21 cellular contexts compared by ENCODE assay signal in genomic region chr14:92673601-92674000, GRCh38.
DNase-seq lines count a peak whose midpoint lies in the region; ATAC-seq and TF ChIP-seq lines count a peak whose summit lies in the region.
"Had no signal": no experiment of that assay in that cellular context is flagged by ENCODE, and none has a peak within 500 bp of the region (broad histone marks: within the 10 kb centered on the region; RNA-seq: fewer than 3 reads in every experiment).

No MANE protein-coding gene starts in this region.

- H4K91ac ChIP-seq in trophoblast cell (ENCODE audit: low read depth, low read length): no peak overlapping the region

- H3K14ac ChIP-seq in trophoblast cell (ENCODE audit: low read length): no peak overlapping the region

- H3K4me1 ChIP-seq in sigmoid colon: peaks cover 0 to 7% (median 3%) of the 10 kb centered on the region in 4 donors
- H3K4me1 ChIP-seq in trophoblast cell (ENCODE audit: control insufficient read depth in 1 of 2, insufficient read depth in 2 of 2, low read length in 2 of 2): no peaks in the 10 kb centered on the region

- H3K9me3 ChIP-seq in sigmoid colon: no peaks in the 10 kb centered on the region
- no peaks in the 10 kb centered on the region for H3K9me3 ChIP-seq in trophoblast cell (ENCODE audit: insufficient read depth, low read depth, low read length)
- H3K9me3 ChIP-seq: A549 had no signal

- H3K4me3 Mint-ChIP-seq in activated T-cell treated with anti-CD3 and anti-CD28 coated beads, Interleukin-2, amount 50 U/mL, for 24 hours: no peak overlapping the region
- H3K4me3 Mint-ChIP-seq in activated T-cell treated with anti-CD3 and anti-CD28 coated beads, Interleukin-2, amount 50 U/mL, for 4 hours: no peak overlapping the region
- no peak overlapping the region for H3K4me3 Mint-ChIP-seq in dendritic cell treated with granulocyte-macrophage colony-stimulating factor and Interleukin-4, amounts not matched to agents 40 ng/mL and 50 ng/mL, for 4 days
- H3K4me3 Mint-ChIP-seq: IgD-negative memory B cell had no signal

- H3K27me3 ChIP-seq in HL-60 (ENCODE audit: insufficient read depth, poor library complexity, severe bottlenecking) (no peaks in the 10 kb centered on the region), sigmoid colon (no peaks in the 10 kb centered on the region), trophoblast cell (ENCODE audit: insufficient read depth, low read length) (no peaks in the 10 kb centered on the region)

- H3K36me3 ChIP-seq in sigmoid colon: peaks cover 2 to 40% (median 24%) of the 10 kb centered on the region in 4 donors
- H3K36me3 ChIP-seq in trophoblast cell (ENCODE audit: control insufficient read depth in 1 of 2, insufficient read depth in 2 of 2, low read length in 2 of 2): peaks cover 17% of the 10 kb centered on the region in 2 experiments

- no peak overlapping the region for H3K4ac ChIP-seq in trophoblast cell (ENCODE audit: low read depth, low read length)

- H3K4me3 ChIP-seq in HL-60 (replicated peaks; ENCODE audit: insufficient read depth, low read length) (no peak overlapping the region), sigmoid colon (no peak overlapping the region), trophoblast cell (ENCODE audit: low read depth, low read length) (no peak overlapping the region)
- H3K4me3 ChIP-seq: A549, GM23248 had no signal

- H3K36me3 Mint-ChIP-seq in activated T-cell treated with anti-CD3 and anti-CD28 coated beads, Interleukin-2, amount 50 U/mL, for 24 hours (ENCODE audit: low read depth): peaks cover 83% of the 10 kb centered on the region
- peaks cover 38% of the 10 kb centered on the region for H3K36me3 Mint-ChIP-seq in activated T-cell treated with anti-CD3 and anti-CD28 coated beads, Interleukin-2, amount 50 U/mL, for 4 hours (ENCODE audit: insufficient read depth)
- peaks cover 95% of the 10 kb centered on the region for H3K36me3 Mint-ChIP-seq in dendritic cell treated with granulocyte-macrophage colony-stimulating factor and Interleukin-4, amounts not matched to agents 40 ng/mL and 50 ng/mL, for 4 days (ENCODE audit: low read depth)

- H3K9ac ChIP-seq in trophoblast cell (ENCODE audit: low read length): no peak overlapping the region
- H3K9ac ChIP-seq: GM23248 had no signal

- intact Hi-C loops in dendritic cell treated with granulocyte-macrophage colony-stimulating factor and Interleukin-4, amounts not matched to agents 40 ng/mL and 50 ng/mL, for 4 days (cut with micrococcal nuclease): no loop called here
- intact Hi-C loops in sigmoid colon (cut with DNase I): no loop called here

- no peaks in the 10 kb centered on the region for H3K9me3 Mint-ChIP-seq in activated T-cell treated with anti-CD3 and anti-CD28 coated beads, Interleukin-2, amount 50 U/mL, for 24 hours
- H3K9me3 Mint-ChIP-seq in activated T-cell treated with anti-CD3 and anti-CD28 coated beads, Interleukin-2, amount 50 U/mL, for 4 hours: no peaks in the 10 kb centered on the region
- H3K9me3 Mint-ChIP-seq in dendritic cell treated with granulocyte-macrophage colony-stimulating factor and Interleukin-4, amounts not matched to agents 40 ng/mL and 50 ng/mL, for 4 days: no peaks in the 10 kb centered on the region
- H3K9me3 Mint-ChIP-seq: IgD-negative memory B cell had no signal

- 93 to 94% methylated on average over 15 of the region's 15 CpGs for WGBS in sigmoid colon, 2 donors
- WGBS in trophoblast cell (ENCODE audit: extremely low coverage, insufficient coverage, insufficient read length): no CpG with 5 or more reads among the region's 15 CpGs

- DNase-seq in activated T-cell treated with anti-CD3 and anti-CD28 coated beads, Interleukin-2, amount 50 U/mL, for 24 hours: no peak
- no peak for DNase-seq in activated T-cell treated with anti-CD3 and anti-CD28 coated beads, Interleukin-2, amount 50 U/mL, for 4 hours
- no peak for DNase-seq in HL-60 (ENCODE audit: low read depth in 1 of 2, low spot score in 1 of 2)
- peak; percentile 40 for DNase-seq in sigmoid colon
- DNase-seq in trophoblast cell: no peak
- DNase-seq in AG08396 (ENCODE audit: low spot score): no peak
- DNase-seq: DMS53, GM23248, HCEC 1CT, Kasumi-1, MM.1S, NCI-H1092 treated with DMSO at 0.1 percent for 48 hours, NCI-H1694, NCI-H2107, NCI-H446, NCI-H774 had no signal

- no peak overlapping the region for H2BK12ac ChIP-seq in trophoblast cell (ENCODE audit: low read length)

- H2BK5ac ChIP-seq in trophoblast cell (ENCODE audit: low read depth, low read length, poor library complexity): no peak overlapping the region

- H3K79me2 ChIP-seq in trophoblast cell (ENCODE audit: control insufficient read depth, insufficient read depth, low read length, poor library complexity): no peaks in the 10 kb centered on the region

- H3K79me1 ChIP-seq in trophoblast cell (ENCODE audit: low read length): no peaks in the 10 kb centered on the region

- H3K27ac Mint-ChIP-seq in activated T-cell treated with anti-CD3 and anti-CD28 coated beads, Interleukin-2, amount 50 U/mL, for 24 hours: peak overlapping the region; percentile 40
- peak overlapping the region; percentile 77 for H3K27ac Mint-ChIP-seq in dendritic cell treated with granulocyte-macrophage colony-stimulating factor and Interleukin-4, amounts not matched to agents 40 ng/mL and 50 ng/mL, for 4 days

- no peak overlapping the region for H4K8ac ChIP-seq in trophoblast cell (ENCODE audit: low read depth, low read length)

- H3K23ac ChIP-seq in trophoblast cell (ENCODE audit: low read length): no peak overlapping the region

- no peak for ATAC-seq in activated T-cell treated with anti-CD3 and anti-CD28 coated beads, Interleukin-2, amount 50 U/mL, for 4 hours
- ATAC-seq in GM19455 (IDR thresholded peaks at IDR 0.05; ENCODE audit: unreplicated experiment): no peak
- ATAC-seq: A549 had no signal

- no peak overlapping the region for H2BK120ac ChIP-seq in trophoblast cell (ENCODE audit: insufficient read depth, low read length, poor library complexity)

- TF ChIP-seq EP300 in sigmoid colon (IDR thresholded peaks at IDR 0.05): no peak

- no peak overlapping the region for H4K12ac ChIP-seq in trophoblast cell (ENCODE audit: low read depth, low read length)

- peaks cover 87% of the 10 kb centered on the region for H3K4me1 Mint-ChIP-seq in activated T-cell treated with anti-CD3 and anti-CD28 coated beads, Interleukin-2, amount 50 U/mL, for 24 hours (ENCODE audit: low read depth)
- H3K4me1 Mint-ChIP-seq in activated T-cell treated with anti-CD3 and anti-CD28 coated beads, Interleukin-2, amount 50 U/mL, for 4 hours (ENCODE audit: low read depth): peaks cover 67% of the 10 kb centered on the region
- peaks cover 93% of the 10 kb centered on the region for H3K4me1 Mint-ChIP-seq in dendritic cell treated with granulocyte-macrophage colony-stimulating factor and Interleukin-4, amounts not matched to agents 40 ng/mL and 50 ng/mL, for 4 days (ENCODE audit: low read depth)

- no peaks in the 10 kb centered on the region for H3K27me3 Mint-ChIP-seq in activated T-cell treated with anti-CD3 and anti-CD28 coated beads, Interleukin-2, amount 50 U/mL, for 24 hours
- no peaks in the 10 kb centered on the region for H3K27me3 Mint-ChIP-seq in activated T-cell treated with anti-CD3 and anti-CD28 coated beads, Interleukin-2, amount 50 U/mL, for 4 hours (ENCODE audit: low read depth)
- no peaks in the 10 kb centered on the region for H3K27me3 Mint-ChIP-seq in dendritic cell treated with granulocyte-macrophage colony-stimulating factor and Interleukin-4, amounts not matched to agents 40 ng/mL and 50 ng/mL, for 4 days
- H3K27me3 Mint-ChIP-seq: IgD-negative memory B cell had no signal

- H3K4me2 ChIP-seq in trophoblast cell (ENCODE audit: low read length): no peak overlapping the region
- H3K4me2 ChIP-seq: A549 had no signal

- no peak for TF ChIP-seq CTCF in HL-60 (IDR thresholded peaks at IDR 0.05; ENCODE audit: insufficient read depth, low read length)
- TF ChIP-seq CTCF in sigmoid colon (IDR thresholded peaks at IDR 0.05): no peak

- H2AFZ ChIP-seq in trophoblast cell (ENCODE audit: insufficient read depth, low read length, poor library complexity): no peak overlapping the region
- H2AFZ ChIP-seq: GM23248 had no signal

- no peak overlapping the region for H2AK5ac ChIP-seq in trophoblast cell (ENCODE audit: low read length)

- H3K27ac ChIP-seq in HL-60 (replicated peaks) (0 out of 2 replicates have a peak overlapping the region, but pooled peaks have one; percentile 7), sigmoid colon (no peak overlapping the region), trophoblast cell (ENCODE audit: low read depth, low read length) (no peak overlapping the region)
- H3K27ac ChIP-seq: A549, C4-2B, GM23248 had no signal

- no peak for TF ChIP-seq POLR2A in sigmoid colon (IDR thresholded peaks at IDR 0.05)

- H3K18ac ChIP-seq in trophoblast cell (ENCODE audit: low read length): no peak overlapping the region
